ENCODE assay signal across 8 cellular contexts in genomic region chr7:98021588-98022351, GRCh38.
A peak's percentile ranks its signal among the peaks of the same experiment; 100 is the strongest.
DNase-seq lines count a peak whose midpoint lies in the region; ATAC-seq lines count a peak whose summit lies in the region.

No MANE protein-coding gene starts in this region.

- no peak overlapping the region for H3K4me3 ChIP-seq in skeletal muscle cell (ENCODE audit: low read depth, low read length)

- DNase-seq in GM04504 (ENCODE audit: low read depth) (peak; percentile 15), NCI-H1694 treated with DMSO at 0.1 percent for 48 hours (lab: John Stamatoyannopoulos, UW) (peak; percentile 68), T1000 (lab: John Stamatoyannopoulos, UW) (peak; percentile 42), anterior cingulate cortex (lab: John Stamatoyannopoulos, UW) (peak in 57 of 58 donors; percentile 2 to 89 (median 46)), hepatic stellate cell (ENCODE audit: low spot score) (peak; percentile 79), skeletal muscle cell (ENCODE audit: low read depth) (peak; percentile 2)

- ATAC-seq in HG02678 (IDR thresholded peaks at IDR 0.05; ENCODE audit: unreplicated experiment) (peak; percentile 76), HG02852 (IDR thresholded peaks at IDR 0.05; ENCODE audit: unreplicated experiment) (no peak)

Comparison
In these comparisons a context has a peak if more than half of its experiments do, and no peak if none do; other contexts are left out.
1. DNase-seq: peak in every context shown above with its lines; median percentile 79 in hepatic stellate cell; 68 in NCI-H1694 treated with DMSO at 0.1 percent for 48 hours; 46 in anterior cingulate cortex; 42 in T1000; 15 in GM04504; 2 in skeletal muscle cell.